ENCODE assay signal across 1 cellular context in genomic region chr2:97659256-97660043, GRCh38.
TF ChIP-seq lines count a peak whose summit lies in the region.

No MANE protein-coding gene starts in this region.

TF ChIP-seq in SK-N-SH, 30 proteins besides CTCF, POLR2A, EP300 and RAD21:
- TF ChIP-seq TAF1 (IDR thresholded peaks at IDR 0.05; ENCODE audit: borderline replicate concordance, low read depth, low read length) (no peak), NFIC (IDR thresholded peaks at IDR 0.05; ENCODE audit: borderline replicate concordance) (no peak), MEF2A (IDR thresholded peaks at IDR 0.05; ENCODE audit: borderline replicate concordance, low read depth) (no peak), YY1 (IDR thresholded peaks at IDR 0.05; ENCODE audit: low read depth) (no peak)
TF ChIP-seq in SK-N-SH: peak in this region for 0.
